Comparison of ENCODE assay signal across 18 cellular contexts in the genomic region with DNA sequence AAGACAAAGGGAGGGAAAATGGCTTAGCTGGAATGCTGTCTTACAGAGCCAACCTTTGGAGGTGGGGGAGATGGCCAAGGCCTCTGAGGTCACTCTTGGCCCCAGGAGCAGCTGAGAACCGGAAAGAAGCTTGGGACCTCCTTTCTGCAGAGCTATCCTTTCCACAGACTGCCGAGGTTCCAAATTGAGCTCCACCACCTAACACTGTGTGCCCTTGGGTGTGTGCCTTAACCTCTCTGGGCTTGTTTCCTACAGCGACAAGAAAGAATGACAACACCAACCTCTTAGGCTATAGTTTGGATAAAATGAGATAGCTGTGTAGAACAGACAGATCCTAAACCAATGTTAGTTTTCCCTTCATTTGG. TPM values are rescaled to one million over a fixed set of nuclear protein-coding genes. Genes with fewer than 3 reads are reported as not detected.
A peak's percentile ranks its signal among the peaks of the same experiment; 100 is the strongest.
DNase-seq lines count a peak whose midpoint lies in the region; ATAC-seq and TF ChIP-seq lines count a peak whose summit lies in the region.
"Had no signal": no experiment of that assay in that cellular context is flagged by ENCODE, and none has a peak within 500 bp of the region (broad histone marks: within the 10 kb centered on the region; RNA-seq: fewer than 3 reads in every experiment).

No MANE protein-coding gene starts in this region.

- CTCF ChIA-PET in A673 (lab: Charles Lee) = interaction anchor here (2.8 kb wide), 1 partner anchor 25 kb away, joined by 13 read pairs; no protein-coding TSS in a partner anchor

- peaks cover 32% of the 10 kb centered on the region for H3K36me3 Mint-ChIP-seq in GM23338 (ENCODE audit: low read depth)

- no peak overlapping the region for H3K18ac ChIP-seq in mesenchymal stem cell (ENCODE audit: low read depth in 1 of 2, low read length in 2 of 2)

- H2AK5ac ChIP-seq in mesenchymal stem cell (ENCODE audit: low read length, severe bottlenecking) = no peak overlapping the region

- TF ChIP-seq CTCF in A673 (conservative IDR thresholded peaks at IDR 0.05; ENCODE audit: low read depth, low read length) = no peak
- TF ChIP-seq CTCF in GM23338 (conservative IDR thresholded peaks at IDR 0.05; ENCODE audit: low read depth in 2 of 2) = no peak
- no peak for TF ChIP-seq CTCF in SU-DHL-6 (IDR thresholded peaks at IDR 0.05; ENCODE audit: insufficient read depth, low read length, poor library complexity, severe bottlenecking)

- no peaks in the 10 kb centered on the region for H3K27me3 ChIP-seq in A673 (replicated peaks; ENCODE audit: insufficient read depth, low read depth, low read length, poor library complexity)
- peaks cover 19% of the 10 kb centered on the region for H3K27me3 ChIP-seq in GM23338 (ENCODE audit: insufficient read depth)
- no peaks in the 10 kb centered on the region for H3K27me3 ChIP-seq in SU-DHL-6 (ENCODE audit: low read length)
- peaks cover 17 to 62% of the 10 kb centered on the region in 2 experiments for H3K27me3 ChIP-seq in mesenchymal stem cell (ENCODE audit: control insufficient read depth in 1 of 2, insufficient read depth in 1 of 2, low read length in 2 of 2)
- H3K27me3 ChIP-seq: ascending aorta, ovary had no signal

- no peaks in the 10 kb centered on the region for H3K9me3 Mint-ChIP-seq in GM23338
- H3K9me3 Mint-ChIP-seq: activated CD4-positive, alpha-beta T cell treated with anti-CD3 and anti-CD28 coated beads, Interleukin-2, amount 10 ng/mL, durations not matched to agents 7 days and 5 days; activated T-helper 2 cell treated with anti-CD3 and anti-CD28 coated beads, Interferon-gamma antibody, Interleukin-2, Interleukin-4, amounts not matched to agents 10 μg/mL and 5 μg/mL and 100 μg/mL, durations not matched to agents 14 hours and 24 hours and 36 hours; HFFc6; T-helper 2 cell treated with Interferon-gamma antibody and Interleukin-4, amounts not matched to agents 5 μg/mL and 100 μg/mL, for 36 hours had no signal

- no peak overlapping the region for H3K27ac Mint-ChIP-seq in GM23338
- H3K27ac Mint-ChIP-seq: activated CD4-positive, alpha-beta T cell treated with anti-CD3 and anti-CD28 coated beads, Interleukin-2, amount 10 ng/mL, durations not matched to agents 7 days and 5 days; activated T-helper 2 cell treated with anti-CD3 and anti-CD28 coated beads, Interferon-gamma antibody, Interleukin-2, Interleukin-4, amounts not matched to agents 10 μg/mL and 5 μg/mL and 100 μg/mL, durations not matched to agents 14 hours and 24 hours and 36 hours; HFFc6; T-helper 2 cell treated with Interferon-gamma antibody and Interleukin-4, amounts not matched to agents 5 μg/mL and 100 μg/mL, for 36 hours had no signal

- no peak overlapping the region for H3K27ac ChIP-seq in A673 (ENCODE audit: low read depth, low read length, poor library complexity, severe bottlenecking)
- no peak overlapping the region for H3K27ac ChIP-seq in GM23338 (ENCODE audit: low read depth)
- no peak overlapping the region for H3K27ac ChIP-seq in SU-DHL-6 (ENCODE audit: low read depth, low read length)
- H3K27ac ChIP-seq in mesenchymal stem cell (ENCODE audit: low read length, poor library complexity, severe bottlenecking) = no peak overlapping the region
- H3K27ac ChIP-seq: ascending aorta, esophagus squamous epithelium, ovary had no signal

- intact Hi-C loops in A673 (cut with micrococcal nuclease; ENCODE audit: unreplicated experiment) = loop anchor here (2.0 kb wide), 2 partner anchors 43 to 137 kb away; no protein-coding TSS in a partner anchor

- no peak overlapping the region for H4K8ac ChIP-seq in mesenchymal stem cell (ENCODE audit: low read length)

- peaks cover 34% of the 10 kb centered on the region for H3K27me3 Mint-ChIP-seq in GM23338 (ENCODE audit: insufficient read depth, low read depth, poor library complexity)

- H3K9ac ChIP-seq in SU-DHL-6 (ENCODE audit: low read length) = no peak overlapping the region
- peak overlapping the region; percentile 75 for H3K9ac ChIP-seq in mesenchymal stem cell (ENCODE audit: low read length)

- H3K79me2 ChIP-seq in GM23338 (replicated peaks; ENCODE audit: insufficient read depth) = no peaks in the 10 kb centered on the region
- no peaks in the 10 kb centered on the region for H3K79me2 ChIP-seq in SU-DHL-6 (ENCODE audit: insufficient read depth, low read length)

- no peaks in the 10 kb centered on the region for H3K9me2 ChIP-seq in GM23338 (ENCODE audit: insufficient read depth)
- no peaks in the 10 kb centered on the region for H3K9me2 ChIP-seq in SU-DHL-6 (replicated peaks; ENCODE audit: insufficient read depth, low read length)

- no peak overlapping the region for H2BK120ac ChIP-seq in mesenchymal stem cell (ENCODE audit: low read depth, low read length)

- H2BK15ac ChIP-seq in mesenchymal stem cell (ENCODE audit: low read depth, poor library complexity, severe bottlenecking) = no peak overlapping the region

- H3K4me3 ChIP-seq in A673 (ENCODE audit: low read depth, low read length, poor library complexity, severe bottlenecking) = peak overlapping the region; percentile 61
- peak overlapping the region; percentile 93 for H3K4me3 ChIP-seq in GM23338
- H3K4me3 ChIP-seq in SU-DHL-6 (ENCODE audit: insufficient read depth, low read length, poor library complexity, severe bottlenecking) = no peak overlapping the region
- peak overlapping the region in 1 of 2 experiments; percentile 76 for H3K4me3 ChIP-seq in mesenchymal stem cell (ENCODE audit: insufficient read depth in 1 of 2, low read depth in 1 of 2, low read length in 2 of 2)
- H3K4me3 ChIP-seq: ovary had no signal

- H2AFZ ChIP-seq in GM23338 (no peak overlapping the region), SU-DHL-6 (ENCODE audit: low read depth, low read length, severe bottlenecking) (no peak overlapping the region), mesenchymal stem cell (ENCODE audit: low read depth, low read length) (no peak overlapping the region)

- H3K9me3 ChIP-seq in A673 (ENCODE audit: low read depth, low read length, poor library complexity, severe bottlenecking) (no peaks in the 10 kb centered on the region), SU-DHL-6 (ENCODE audit: insufficient read depth, low read length) (no peaks in the 10 kb centered on the region), mesenchymal stem cell (ENCODE audit: control insufficient read depth, low read length) (no peaks in the 10 kb centered on the region)
- H3K9me3 ChIP-seq: ascending aorta, esophagus squamous epithelium, ovary had no signal

- H3K36me3 ChIP-seq in A673 (ENCODE audit: insufficient read depth, low read length, poor library complexity, severe bottlenecking) (no peaks in the 10 kb centered on the region), GM23338 (ENCODE audit: insufficient read depth) (no peaks in the 10 kb centered on the region), SU-DHL-6 (ENCODE audit: low read length) (0 out of 2 replicates have a peak, but pooled peaks cover 12% of the 10 kb centered on the region), mesenchymal stem cell (ENCODE audit: control insufficient read depth in 1 of 2, insufficient read depth in 2 of 2, low read depth in 1 of 2, low read length in 2 of 2) (peaks cover 6 to 28% of the 10 kb centered on the region in 2 experiments)
- H3K36me3 ChIP-seq: ovary had no signal

- H3F3A ChIP-seq in GM23338 (replicated peaks; ENCODE audit: low read depth) (peaks cover 13% of the 10 kb centered on the region), SU-DHL-6 (ENCODE audit: insufficient read depth) (no peaks in the 10 kb centered on the region)

- DNase-seq in A673 (ENCODE audit: low spot score) (no peak), GM23338 (ENCODE audit: low spot score) (no peak), mesenchymal stem cell (no peak), NCI-H524 treated with DMSO at 0.1 percent for 48 hours (lab: John Stamatoyannopoulos, UW) (no peak), GDM1 (lab: John Stamatoyannopoulos, UW) (no peak)
- DNase-seq: esophagus squamous epithelium, HFFc6, hippocampal formation, NCI-H2029 treated with DMSO at 0.1 percent for 48 hours had no signal

- H2BK5ac ChIP-seq in mesenchymal stem cell (ENCODE audit: low read depth, low read length, poor library complexity, severe bottlenecking) = no peak overlapping the region

- H3K4me3 Mint-ChIP-seq in GM23338 = peak overlapping the region; percentile 82
- H3K4me3 Mint-ChIP-seq: activated CD4-positive, alpha-beta T cell treated with anti-CD3 and anti-CD28 coated beads, Interleukin-2, amount 10 ng/mL, durations not matched to agents 7 days and 5 days had no signal

- no peak for ATAC-seq in GM23338
- no peak for ATAC-seq in HG03095 (IDR thresholded peaks at IDR 0.05; ENCODE audit: unreplicated experiment)
- ATAC-seq in GM19455 (IDR thresholded peaks at IDR 0.05; ENCODE audit: unreplicated experiment) = no peak

- H3K4me1 ChIP-seq in A673 (ENCODE audit: insufficient read depth, low read length, poor library complexity, severe bottlenecking) (peaks cover 16% of the 10 kb centered on the region), GM23338 (ENCODE audit: insufficient read depth) (peaks cover 37% of the 10 kb centered on the region), mesenchymal stem cell (ENCODE audit: control insufficient read depth, insufficient read depth, low read depth, low read length) (peaks cover 11% of the 10 kb centered on the region)

- BruUV-seq in A673 (replicated peaks; lab: Mats Ljungman, UMichigan) = no TSS peak

- H3K79me1 ChIP-seq in mesenchymal stem cell (replicated peaks; ENCODE audit: low read length, poor library complexity, severe bottlenecking) = no peaks in the 10 kb centered on the region

- 79% methylated on average over 2 of the region's 3 CpGs for WGBS in mesenchymal stem cell

- H4K20me1 ChIP-seq in GM23338 (replicated peaks; ENCODE audit: insufficient read depth) (0 out of 2 replicates have a peak, but pooled peaks cover 5% of the 10 kb centered on the region), SU-DHL-6 (ENCODE audit: low read depth, low read length) (no peaks in the 10 kb centered on the region)

- H4K91ac ChIP-seq in mesenchymal stem cell (ENCODE audit: low read length) = no peak overlapping the region

- peak overlapping the region; percentile 89 for H3K4me2 ChIP-seq in GM23338
- peak overlapping the region; percentile 16 for H3K4me2 ChIP-seq in SU-DHL-6 (ENCODE audit: low read depth, low read length, poor library complexity, severe bottlenecking)
- no peak overlapping the region for H3K4me2 ChIP-seq in mesenchymal stem cell (ENCODE audit: low read length, poor library complexity, severe bottlenecking)

- H2BK12ac ChIP-seq in mesenchymal stem cell (ENCODE audit: low read length in 2 of 2) = no peak overlapping the region

- H3K23ac ChIP-seq in mesenchymal stem cell (ENCODE audit: low read length in 2 of 2) = no peak overlapping the region

- no peak overlapping the region for H3K14ac ChIP-seq in mesenchymal stem cell (ENCODE audit: low read length in 2 of 2)

- POLR2A ChIA-PET in A673 (lab: Charles Lee; ENCODE audit: low non-redundant PET) = interaction anchor here (0.7 kb wide), 1 partner anchor 8 kb away, joined by 3 read pairs; no protein-coding TSS in a partner anchor

- peaks cover 39% of the 10 kb centered on the region for H3K4me1 Mint-ChIP-seq in GM23338

- no peak overlapping the region for H3K4ac ChIP-seq in mesenchymal stem cell (ENCODE audit: low read depth in 1 of 2, low read length in 2 of 2)

RNA-seq across cellular contexts. Expression of gene RTN4RL2, which starts 23.2 kb away (rescaled TPM):
- total RNA-seq in A673 (2021) = 5.2 and 7.0 TPM in 2 replicates
- 15.9 and 16.1 TPM in 2 replicates for total RNA-seq in GM23338 (2014; rRNA removed; shearing (Covaris generic))
- polyA plus RNA-seq in GM23338 (2016; fragmentation: Nextera tagmentation; extraction: Ambion mirVana) = 13.1 and 13.9 TPM in 2 replicates
- 0.28 TPM for polyA plus RNA-seq in mesenchymal stem cell (2013, experiment 1 of 2)
- 0.22 TPM for polyA plus RNA-seq in mesenchymal stem cell (2013, experiment 2 of 2)
- total RNA-seq: activated T-helper 2 cell treated with anti-CD3 and anti-CD28 coated beads, Interferon-gamma antibody, Interleukin-2, Interleukin-4, amounts not matched to agents 10 μg/mL and 5 μg/mL and 100 μg/mL, durations not matched to agents 14 hours and 24 hours and 36 hours had no signal

RNA-seq across cellular contexts. Expression of gene SLC43A1, which starts 31.9 kb away (rescaled TPM):
- total RNA-seq in A673 (2021) = 18.4 and 20.5 TPM in 2 replicates
- 49.7 and 49.8 TPM in 2 replicates for total RNA-seq in GM23338 (2014; rRNA removed; shearing (Covaris generic))
- polyA plus RNA-seq in GM23338 (2016; fragmentation: Nextera tagmentation; extraction: Ambion mirVana) = 19.6 and 19.7 TPM in 2 replicates
- 3.9 TPM for polyA plus RNA-seq in mesenchymal stem cell (2013, experiment 1 of 2)
- 3.8 TPM for polyA plus RNA-seq in mesenchymal stem cell (2013, experiment 2 of 2)

RNA-seq across cellular contexts. Expression of gene TIMM10, which starts 47.0 kb away (rescaled TPM):
- total RNA-seq in A673 (2021) = 165 and 176 TPM in 2 replicates
- total RNA-seq in GM23338 (2014; rRNA removed; shearing (Covaris generic)) = 59.1 and 75.8 TPM in 2 replicates
- 193 and 194 TPM in 2 replicates for polyA plus RNA-seq in GM23338 (2016; fragmentation: Nextera tagmentation; extraction: Ambion mirVana)
- polyA plus RNA-seq in mesenchymal stem cell (2013, experiment 1 of 2) = 52.8 TPM
- polyA plus RNA-seq in mesenchymal stem cell (2013, experiment 2 of 2) = 54.7 TPM
- total RNA-seq: ascending aorta had no signal

RNA-seq across cellular contexts. Expression of gene SMTNL1, which starts 53.8 kb away (rescaled TPM):
- total RNA-seq in A673 (2021) = not detected in 2 replicates
- total RNA-seq in GM23338 (2014; rRNA removed; shearing (Covaris generic)) = 0.31 TPM in 1 of 2 replicates, not detected in the other
- 0.14 and 0.70 TPM in 2 replicates for polyA plus RNA-seq in GM23338 (2016; fragmentation: Nextera tagmentation; extraction: Ambion mirVana)
- polyA plus RNA-seq in mesenchymal stem cell (2013, experiment 1 of 2) = not detected
- polyA plus RNA-seq in mesenchymal stem cell (2013, experiment 2 of 2) = not detected
- total RNA-seq: activated CD4-positive, alpha-beta T cell treated with anti-CD3 and anti-CD28 coated beads, Interleukin-2, amount 10 ng/mL, durations not matched to agents 7 days and 5 days; activated T-helper 2 cell treated with anti-CD3 and anti-CD28 coated beads, Interferon-gamma antibody, Interleukin-2, Interleukin-4, amounts not matched to agents 10 μg/mL and 5 μg/mL and 100 μg/mL, durations not matched to agents 14 hours and 24 hours and 36 hours; ascending aorta; esophagus squamous epithelium; HFFc6; liver; ovary had no signal
- polyA plus RNA-seq: liver, ovary had no signal

RNA-seq across cellular contexts. Expression of gene SLC43A3, which starts 56.6 kb away (rescaled TPM):
- 89.1 and 142 TPM in 2 replicates for total RNA-seq in A673 (2021)
- 23.7 and 24.8 TPM in 2 replicates for total RNA-seq in GM23338 (2014; rRNA removed; shearing (Covaris generic))
- 11.5 and 14.3 TPM in 2 replicates for polyA plus RNA-seq in GM23338 (2016; fragmentation: Nextera tagmentation; extraction: Ambion mirVana)
- polyA plus RNA-seq in mesenchymal stem cell (2013, experiment 1 of 2) = 3.9 TPM
- 3.8 TPM for polyA plus RNA-seq in mesenchymal stem cell (2013, experiment 2 of 2)
